ENCODE assay signal across 8 cellular contexts in the genomic region with DNA sequence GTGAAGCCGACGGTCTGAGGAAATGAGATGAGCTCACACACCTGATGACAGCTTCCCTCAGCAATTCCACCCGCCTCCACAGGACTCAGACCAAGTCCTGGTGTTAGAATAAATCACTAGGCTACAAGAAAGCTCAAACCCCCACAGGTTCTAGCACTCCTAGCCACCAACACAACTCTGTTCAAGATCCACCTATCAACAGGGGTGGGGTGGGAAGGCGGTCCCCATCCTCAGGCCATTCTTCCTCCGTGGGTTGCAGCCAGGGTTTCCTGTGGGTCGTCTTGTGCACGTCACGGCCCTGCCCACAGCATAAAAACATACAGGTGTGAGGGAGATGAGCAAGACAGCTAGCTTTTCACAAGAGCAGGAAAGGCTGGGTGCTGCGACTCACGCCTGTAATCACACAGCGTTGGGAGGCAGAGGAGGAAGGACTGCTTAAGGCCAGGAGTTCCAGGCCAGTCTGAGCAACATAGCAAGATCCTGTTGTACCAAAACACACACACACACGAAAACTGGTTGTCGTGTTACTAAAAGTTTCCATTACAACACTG.
DNase-seq lines count a peak whose midpoint lies in the region; ATAC-seq and TF ChIP-seq lines count a peak whose summit lies in the region.

No MANE protein-coding gene starts in this region.

- H3K27ac ChIP-seq in epithelial cell of prostate = peak overlapping the region; percentile 67

- no peak for TF ChIP-seq CTCF in HFFc6 (IDR thresholded peaks at IDR 0.05)

- peak overlapping the region; percentile 82 for H3K27ac Mint-ChIP-seq in HFFc6
- H3K27ac Mint-ChIP-seq in activated CD8-positive, alpha-beta T cell treated with anti-CD3 and anti-CD28 coated beads, Interleukin-2, amount 10 ng/mL, durations not matched to agents 7 days and 5 days = peak overlapping the region; percentile 80

- peak overlapping the region; percentile 22; the same call in 1 of the 2 replicates for H3K4me3 Mint-ChIP-seq in HFFc6
- peak overlapping the region; percentile 2 for H3K4me3 Mint-ChIP-seq in activated CD8-positive, alpha-beta T cell treated with anti-CD3 and anti-CD28 coated beads, Interleukin-2, amount 10 ng/mL, durations not matched to agents 7 days and 5 days

- H3K4me1 Mint-ChIP-seq in HFFc6 (ENCODE audit: low read depth) = peaks cover 68% of the 10 kb centered on the region
- H3K4me1 Mint-ChIP-seq in activated CD8-positive, alpha-beta T cell treated with anti-CD3 and anti-CD28 coated beads, Interleukin-2, amount 10 ng/mL, durations not matched to agents 7 days and 5 days (ENCODE audit: low read depth) = peaks cover 88% of the 10 kb centered on the region

- POLR2A ChIA-PET in activated CD8-positive, alpha-beta T cell treated with anti-CD3 and anti-CD28 coated beads, Interleukin-2, amount 10 ng/mL, durations not matched to agents 7 days and 5 days (lab: Charles Lee) = interaction anchor here (1.2 to 1.6 kb wide), 2 partner anchors 80 to 168 kb away, joined by 3 to 4 read pairs; no protein-coding TSS in a partner anchor

- peaks cover 3% of the 10 kb centered on the region for H3K27me3 Mint-ChIP-seq in HFFc6 (ENCODE audit: insufficient read depth)
- H3K27me3 Mint-ChIP-seq in activated CD8-positive, alpha-beta T cell treated with anti-CD3 and anti-CD28 coated beads, Interleukin-2, amount 10 ng/mL, durations not matched to agents 7 days and 5 days (ENCODE audit: low read depth) = no peaks in the 10 kb centered on the region

- peak; percentile 62 for ATAC-seq in activated CD8-positive, alpha-beta T cell treated with anti-CD3 and anti-CD28 coated beads, Interleukin-2, amount 10 ng/mL, durations not matched to agents 7 days and 5 days

- CTCF ChIA-PET in activated CD8-positive, alpha-beta T cell treated with anti-CD3 and anti-CD28 coated beads, Interleukin-2, amount 10 ng/mL, durations not matched to agents 7 days and 5 days (lab: Charles Lee) = interaction anchor here (1.0 to 2.2 kb wide), 4 partner anchors 57 to 99 kb away, joined by 3 to 6 read pairs (median 4); a partner anchor contains a TSS

- H3K9me3 Mint-ChIP-seq in HFFc6 = no peaks in the 10 kb centered on the region
- no peaks in the 10 kb centered on the region for H3K9me3 Mint-ChIP-seq in activated CD8-positive, alpha-beta T cell treated with anti-CD3 and anti-CD28 coated beads, Interleukin-2, amount 10 ng/mL, durations not matched to agents 7 days and 5 days (ENCODE audit: insufficient read depth)

- DNase-seq in HFFc6 (peak; percentile 67), epithelial cell of prostate (ENCODE audit: low read depth, low spot score) (peak; percentile 44), NCI-H345 treated with DMSO at 0.1 percent for 48 hours (lab: John Stamatoyannopoulos, UW; ENCODE audit: unreplicated experiment) (no peak), LoVo (ENCODE audit: low spot score) (no peak), SKM-1 (lab: John Stamatoyannopoulos, UW; ENCODE audit: unreplicated experiment) (no peak), AG08395 (ENCODE audit: low spot score) (no peak)
- peak; percentile 73 for DNase-seq in activated CD8-positive, alpha-beta T cell treated with anti-CD3 and anti-CD28 coated beads, Interleukin-2, amount 10 ng/mL, durations not matched to agents 7 days and 5 days
- DNase-seq in stimulated activated CD4-positive, alpha-beta T cell treated with anti-CD3 and anti-CD28 coated beads, Interleukin-2, amount 100 ng/mL, for 4 hours (ENCODE audit: low read depth) = peak; percentile 37

- no peaks in the 10 kb centered on the region for H3K36me3 Mint-ChIP-seq in HFFc6 (ENCODE audit: low read depth)
- peaks cover 11% of the 10 kb centered on the region for H3K36me3 Mint-ChIP-seq in activated CD8-positive, alpha-beta T cell treated with anti-CD3 and anti-CD28 coated beads, Interleukin-2, amount 10 ng/mL, durations not matched to agents 7 days and 5 days (ENCODE audit: low read depth)

Comparison
In these comparisons a context has a peak if more than half of its experiments do, and no peak if none do; other contexts are left out.
1. DNase-seq: peak in HFFc6 (single experiment), activated CD8-positive, alpha-beta T cell treated with anti-CD3 and anti-CD28 coated beads, Interleukin-2, amount 10 ng/mL, durations not matched to agents 7 days and 5 days (single experiment), epithelial cell of prostate (single experiment) and stimulated activated CD4-positive, alpha-beta T cell treated with anti-CD3 and anti-CD28 coated beads, Interleukin-2, amount 100 ng/mL, for 4 hours (single experiment); none in NCI-H345 treated with DMSO at 0.1 percent for 48 hours (single experiment), LoVo (single experiment), SKM-1 (single experiment) and AG08395 (single experiment).